Comparison of ENCODE assay signal across 12 cellular contexts in the genomic region with DNA sequence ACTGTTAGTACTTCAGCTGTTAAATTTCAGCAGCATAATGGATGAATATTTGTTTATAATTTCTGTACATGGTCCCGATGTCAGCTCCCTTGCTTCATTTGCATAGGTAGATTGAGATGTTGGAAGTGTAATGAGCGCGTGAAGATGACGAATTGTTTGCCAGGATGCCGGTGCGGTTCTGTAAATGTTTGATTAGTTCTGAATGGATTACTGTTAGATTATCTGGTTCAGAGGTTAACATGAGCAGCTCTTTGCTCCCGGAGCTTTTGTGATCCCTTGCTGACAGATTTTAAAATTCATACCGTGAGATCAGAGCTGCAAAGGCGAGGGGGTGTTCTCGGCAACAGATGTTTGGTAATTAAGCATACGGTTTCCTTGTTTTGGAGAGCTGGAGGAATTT.
"Had no signal": no experiment of that assay in that cellular context is flagged by ENCODE, and none has a peak within 500 bp of the region (broad histone marks: within the 10 kb centered on the region; RNA-seq: fewer than 3 reads in every experiment).

No MANE protein-coding gene starts in this region.

- DNase-seq: activated CD4-positive, alpha-beta T cell treated with anti-CD3 and anti-CD28 coated beads for 4 hours; activated CD8-positive, alpha-beta memory T cell treated with anti-CD3 and anti-CD28 coated beads, Interleukin-2, amount 50 U/mL, for 48 hours; activated CD8-positive, alpha-beta T cell treated with anti-CD3 and anti-CD28 coated beads, Interleukin-2, amount 10 ng/mL, durations not matched to agents 7 days and 5 days; activated naive CD8-positive, alpha-beta T cell treated with anti-CD3 and anti-CD28 coated beads, Interleukin-2, amount 10 ng/mL, durations not matched to agents 7 days and 5 days; dermis blood vessel endothelial cell; left colon; naive thymus-derived CD4-positive, alpha-beta T cell; stimulated activated CD4-positive, alpha-beta T cell treated with anti-CD3 and anti-CD28 coated beads, Interleukin-1b, Interleukin-23, amount 100 ng/mL, for 48 hours; stimulated activated naive B cell treated with anti-CD40 and anti-IgM and Interleukin-4, amounts not matched to agents 10 μg/mL and 1 μg/mL and 100 μg/mL, for 72 hours; substantia nigra; transverse colon had no signal

- H3K4me1 ChIP-seq: breast epithelium, transverse colon had no signal

- H3K27ac ChIP-seq: breast epithelium, transverse colon had no signal

- H3K4me3 ChIP-seq: breast epithelium, transverse colon had no signal

- ATAC-seq: activated CD8-positive, alpha-beta T cell treated with anti-CD3 and anti-CD28 coated beads, Interleukin-2, amount 10 ng/mL, durations not matched to agents 7 days and 5 days; left colon; naive thymus-derived CD4-positive, alpha-beta T cell; stimulated activated naive B cell treated with anti-CD40 and anti-IgM and Interleukin-4, amounts not matched to agents 10 μg/mL and 1 μg/mL and 100 μg/mL, for 72 hours had no signal

- H3K9me3 ChIP-seq: breast epithelium, transverse colon had no signal
